8 cellular contexts compared by ENCODE assay signal in genomic region chr12:124993568-124994434, GRCh38. TPM values are rescaled to one million over a fixed set of nuclear protein-coding genes. Genes with fewer than 3 reads are reported as not detected.
DNase-seq lines count a peak whose midpoint lies in the region; ATAC-seq and TF ChIP-seq lines count a peak whose summit lies in the region.

Gene BRI3BP (plus strand): TSS chr12:124993645. CDS start chr12:124993791, 146 bp downstream.

- POLR2A ChIA-PET in SK-N-SH (lab: Yijun Ruan, JAX) = interaction anchor here (2.1 kb wide), 1 partner anchor 56 kb away, joined by 7 read pairs; no protein-coding TSS in a partner anchor

- H3K4me3 Mint-ChIP-seq in activated naive CD4-positive, alpha-beta T cell treated with anti-CD3 and anti-CD28 coated beads, Interleukin-2, amount 50 U/mL, for 24 hours = peak within 1 kb of the TSS; percentile 95

- H3K27me3 Mint-ChIP-seq in activated naive CD4-positive, alpha-beta T cell treated with anti-CD3 and anti-CD28 coated beads, Interleukin-2, amount 50 U/mL, for 24 hours = no peaks in the 10 kb centered on the region

- no peaks in the 10 kb centered on the region for H3K9me3 ChIP-seq in HUES64 (ENCODE audit: insufficient read depth, low read depth, low read length)
- H3K9me3 ChIP-seq in SK-N-SH = no peaks in the 10 kb centered on the region
- no peaks in the 10 kb centered on the region for H3K9me3 ChIP-seq in heart left ventricle
- no peaks in the 10 kb centered on the region for H3K9me3 ChIP-seq in prostate gland

- no peak for TF ChIP-seq RAD21 in SK-N-SH (IDR thresholded peaks at IDR 0.05; ENCODE audit: low read length)

- no peaks in the 10 kb centered on the region for H3K36me3 ChIP-seq in HUES64 (ENCODE audit: insufficient read depth, low read length)
- H3K36me3 ChIP-seq in SK-N-SH (replicated peaks in 1 of 2; ENCODE audit: control insufficient read depth in 1 of 2, insufficient read depth in 2 of 2, low read length in 1 of 2) = no peaks in the 10 kb centered on the region
- H3K36me3 ChIP-seq in heart left ventricle = no peaks in the 10 kb centered on the region
- no peaks in the 10 kb centered on the region for H3K36me3 ChIP-seq in prostate gland
- no peaks in the 10 kb centered on the region for H3K36me3 ChIP-seq in urinary bladder (ENCODE audit: insufficient read depth)

- peak within 1 kb of the TSS; percentile 80 for H3K4me2 ChIP-seq in SK-N-SH

- no peak for TF ChIP-seq CTCF in SK-N-SH (IDR thresholded peaks at IDR 0.05)
- no peak for TF ChIP-seq CTCF in heart left ventricle (IDR thresholded peaks at IDR 0.05)
- no peak for TF ChIP-seq CTCF in prostate gland (IDR thresholded peaks at IDR 0.05)

- H3K4me3 ChIP-seq in HUES64 (ENCODE audit: low read length) (peak within 1 kb of the TSS; percentile 80), SK-N-SH (ENCODE audit: low read depth in 2 of 2, low read length in 1 of 2) (peak within 1 kb of the TSS; percentile 66 to 69), heart left ventricle (peak within 1 kb of the TSS; percentile 37 to 89 (median 61)), prostate gland (peak within 1 kb of the TSS; percentile 54 to 58), urinary bladder (ENCODE audit: low read depth, low read length) (peak within 1 kb of the TSS; percentile 78)

- ATAC-seq in GM21381 (IDR thresholded peaks at IDR 0.05; ENCODE audit: unreplicated experiment) (peak; percentile 57), heart left ventricle (peak; percentile 20 to 83 (median 70))

- no peaks in the 10 kb centered on the region for H4K20me1 ChIP-seq in SK-N-SH (ENCODE audit: insufficient read depth)

- intact Hi-C loops in heart left ventricle (cut with DNase I) (loop anchor here in 1 of 10 donors (10.0 kb wide), 1 partner anchor 71 kb away; the partner anchor contains the start of gene AACS), prostate gland (cut with DNase I) (no loop called here)

- H3K9ac ChIP-seq in HUES64 (ENCODE audit: low read depth, low read length) (peak within 1 kb of the TSS; percentile 84), SK-N-SH (peak within 1 kb of the TSS; percentile 20; the same call in 1 of the 2 replicates)

- H3K27me3 ChIP-seq in HUES64 (ENCODE audit: insufficient read depth, low read length) = peaks cover 13% of the 10 kb centered on the region; the same call in 1 of the 2 replicates
- H3K27me3 ChIP-seq in SK-N-SH (ENCODE audit: insufficient read depth) = no peaks in the 10 kb centered on the region
- no peaks in the 10 kb centered on the region for H3K27me3 ChIP-seq in heart left ventricle
- H3K27me3 ChIP-seq in prostate gland (replicated peaks; ENCODE audit: insufficient read depth) = no peaks in the 10 kb centered on the region

- peaks cover 31% of the 10 kb centered on the region for H3K4me1 Mint-ChIP-seq in activated naive CD4-positive, alpha-beta T cell treated with anti-CD3 and anti-CD28 coated beads, Interleukin-2, amount 50 U/mL, for 24 hours

- TF ChIP-seq POLR2A in heart left ventricle (IDR thresholded peaks at IDR 0.05) = no peak
- no peak for TF ChIP-seq POLR2A in prostate gland (IDR thresholded peaks at IDR 0.05)

- H2AFZ ChIP-seq in SK-N-SH (ENCODE audit: low read depth) = peak within 1 kb of the TSS; percentile 82

- H3K27ac Mint-ChIP-seq in activated naive CD4-positive, alpha-beta T cell treated with anti-CD3 and anti-CD28 coated beads, Interleukin-2, amount 50 U/mL, for 24 hours = peak within 1 kb of the TSS; percentile 92

- H3K4me1 ChIP-seq in HUES64 (ENCODE audit: insufficient read depth, low read length) (peaks cover 6% of the 10 kb centered on the region; the same call in 1 of the 2 replicates), SK-N-SH (ENCODE audit: control insufficient read depth in 1 of 2, insufficient read depth in 2 of 2, low read depth in 1 of 2, low read length in 1 of 2) (peaks cover 0 to 13% of the 10 kb centered on the region in 2 experiments; a peak in 1 of 4 replicates), heart left ventricle (peaks cover 0 to 32% (median 12%) of the 10 kb centered on the region in 12 donors), prostate gland (replicated peaks) (no peaks in the 10 kb centered on the region), urinary bladder (ENCODE audit: insufficient read depth) (no peaks in the 10 kb centered on the region)

- DNase-seq in DMS53 treated with DMSO at 0.1 percent for 48 hours (lab: John Stamatoyannopoulos, UW; ENCODE audit: unreplicated experiment) = peak; percentile 59
- peak; percentile 91 for DNase-seq in SK-N-SH
- DNase-seq in heart left ventricle = peak; percentile 56 to 88 (median 74)
- DNase-seq in prostate gland (ENCODE audit: low spot score) = peak; percentile 38

- CTCF ChIA-PET in SK-N-SH (lab: Yijun Ruan, JAX) = interaction anchor here (0.9 to 1.6 kb wide), 8 partner anchors 13 to 88 kb away, joined by 3 to 7 read pairs (median 4); partner anchors contain the start of gene AACS

- peaks cover 11% of the 10 kb centered on the region for H3F3A ChIP-seq in SK-N-SH (replicated peaks; ENCODE audit: insufficient read depth)

- peaks cover 13% of the 10 kb centered on the region for H3K79me2 ChIP-seq in SK-N-SH (ENCODE audit: insufficient read depth)

- H3K9me3 Mint-ChIP-seq in activated naive CD4-positive, alpha-beta T cell treated with anti-CD3 and anti-CD28 coated beads, Interleukin-2, amount 50 U/mL, for 24 hours = no peaks in the 10 kb centered on the region

- under 1% methylated on average over 124 of the region's 124 CpGs for WGBS in HUES64
- 7% methylated on average over 13 of the region's 124 CpGs for WGBS in SK-N-SH (ENCODE audit: low lambda C conversion rate)
- 0 to 1% (median 1%) methylated on average over 38 to 124 of the region's 124 CpGs for WGBS in heart left ventricle, 4 donors
- under 1% methylated on average over 87 of the region's 124 CpGs for WGBS in prostate gland
- under 1% methylated on average over 124 of the region's 124 CpGs for WGBS in urinary bladder

- H3K9me2 ChIP-seq in SK-N-SH = no peaks in the 10 kb centered on the region

- H3K27ac ChIP-seq in HUES64 (ENCODE audit: low read depth, low read length) = peak within 1 kb of the TSS; percentile 32; the same call in 1 of the 2 replicates
- H3K27ac ChIP-seq in SK-N-SH (ENCODE audit: low read depth in 2 of 2, low read length in 1 of 2) = peak within 1 kb of the TSS in 1 of 2 experiments; percentile 78; a peak in 2 of 4 replicates
- H3K27ac ChIP-seq in heart left ventricle = peak within 1 kb of the TSS in 4 of 12 donors; percentile 29 to 71 (median 34)
- peak within 1 kb of the TSS in 1 of 2 donors; percentile 32 for H3K27ac ChIP-seq in prostate gland
- no peak within 1 kb of the TSS for H3K27ac ChIP-seq in urinary bladder (ENCODE audit: low read depth)

- H3K36me3 Mint-ChIP-seq in activated naive CD4-positive, alpha-beta T cell treated with anti-CD3 and anti-CD28 coated beads, Interleukin-2, amount 50 U/mL, for 24 hours = no peaks in the 10 kb centered on the region

- no peak for TF ChIP-seq EP300 in SK-N-SH (IDR thresholded peaks at IDR 0.05; ENCODE audit: borderline replicate concordance in 1 of 2, low read depth in 1 of 2, low read length in 1 of 2)

TF ChIP-seq in SK-N-SH, 30 proteins besides CTCF, POLR2A, EP300 and RAD21:
- peak; percentile 72 for TF ChIP-seq MXI1 (IDR thresholded peaks at IDR 0.05; ENCODE audit: low read depth, low read length)
- TF ChIP-seq USF2 (IDR thresholded peaks at IDR 0.05; ENCODE audit: borderline replicate concordance, low read depth, low read length) = no peak

RNA-seq across cellular contexts. Expression of gene BRI3BP, which starts in this region (rescaled TPM):
- 5.1 TPM for polyA plus RNA-seq in HUES64 (2013, experiment 1 of 2)
- 5.5 TPM for polyA plus RNA-seq in HUES64 (2013, experiment 2 of 2)
- 3.7 and 3.8 TPM in 2 replicates for polyA plus RNA-seq in SK-N-SH (2012; rRNA removed)
- polyA plus RNA-seq in SK-N-SH (2012; cell fraction: cytosol; rRNA removed) = 4.6 and 4.8 TPM in 2 replicates
- polyA plus RNA-seq in SK-N-SH (2012; cell fraction: nucleus; rRNA removed) = 1.4 and 1.6 TPM in 2 replicates
- 1 to 10 TPM; 2.0 to 5.3 (median 3.8) TPM for total RNA-seq in heart left ventricle
- 1 to 10 TPM; 1.1 to 3.5 TPM for polyA plus RNA-seq in heart left ventricle
- total RNA-seq in prostate gland = 1 to 10 TPM; 3.4 to 8.6 TPM
- total RNA-seq in urinary bladder = 5.5 TPM
- polyA plus RNA-seq in urinary bladder = 2.2 TPM

Comparison
In these comparisons a context has a peak if more than half of its experiments do, and no peak if none do; other contexts are left out.
1. DNase-seq: peak in every context shown above with its lines; median percentile 91 in SK-N-SH; 74 in heart left ventricle; 59 in DMS53 treated with DMSO at 0.1 percent for 48 hours; 38 in prostate gland.